1 cellular context compared by ENCODE assay signal in the genomic region with DNA sequence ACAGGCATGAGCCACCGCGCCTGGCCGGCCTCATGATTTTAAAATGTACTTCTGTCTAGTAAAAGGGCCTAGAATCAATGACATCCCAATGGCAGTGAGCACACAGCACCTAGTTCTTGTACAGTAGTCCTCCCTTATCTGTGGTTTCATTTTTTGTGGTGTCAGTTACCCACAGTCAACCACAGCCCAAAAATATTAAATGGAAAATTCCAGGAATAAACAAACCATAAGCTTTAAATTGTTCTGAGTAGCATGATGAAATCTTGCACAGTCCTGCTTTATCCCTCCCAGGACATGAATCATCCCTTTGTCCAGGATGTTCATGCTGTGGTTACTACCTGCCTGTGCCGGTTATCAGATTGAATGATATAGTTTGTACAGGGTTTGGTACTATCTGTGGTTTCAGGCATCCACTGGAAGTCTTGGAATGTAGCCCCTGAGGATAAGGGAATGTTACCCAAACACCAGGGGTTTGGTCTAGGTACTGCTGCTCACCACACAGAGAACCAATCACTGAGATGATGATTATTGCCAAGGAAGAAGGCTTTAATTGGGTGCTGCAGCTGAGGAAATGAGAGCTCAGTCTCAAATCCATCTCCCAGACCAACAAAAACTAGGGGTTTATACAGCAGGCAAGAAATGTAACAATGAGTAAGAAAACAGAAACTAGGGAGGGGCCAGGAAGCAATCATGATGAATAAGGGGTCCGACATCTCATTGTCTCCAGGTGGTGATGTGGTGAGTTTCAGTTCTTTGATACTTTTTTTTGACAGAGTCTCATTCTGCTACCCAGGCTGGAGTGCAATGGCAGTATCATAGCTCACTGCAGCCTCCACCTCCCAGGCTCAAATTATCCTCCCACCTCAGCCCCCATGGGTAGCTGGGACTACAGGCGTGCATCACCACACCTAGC.
A peak's percentile ranks its signal among the peaks of the same experiment; 100 is the strongest.
TF ChIP-seq lines count a peak whose summit lies in the region.

No MANE protein-coding gene starts in this region.

TF ChIP-seq in SK-N-SH, 30 proteins besides CTCF, POLR2A, EP300 and RAD21 (continued from another document):
- TF ChIP-seq RXRA (IDR thresholded peaks at IDR 0.05; ENCODE audit: borderline replicate concordance, low read depth) (0 out of 2 replicates have a peak, but pooled peaks have one; percentile 13), ELF1 (IDR thresholded peaks at IDR 0.05) (no peak), JUND (IDR thresholded peaks at IDR 0.05) (peak; percentile 46; the same call in 1 of the 2 replicates), RFX5 (IDR thresholded peaks at IDR 0.05; ENCODE audit: low read length) (no peak), TEAD4 (IDR thresholded peaks at IDR 0.05; ENCODE audit: borderline replicate concordance, insufficient read depth) (peak; percentile 55; the same call in 1 of the 2 replicates)
